ENCODE assay signal across 29 cellular contexts in genomic region chr16:5512037-5512436, GRCh38.
"Had no signal": no experiment of that assay in that cellular context is flagged by ENCODE, and none has a peak within 500 bp of the region (broad histone marks: within the 10 kb centered on the region; RNA-seq: fewer than 3 reads in every experiment).

No MANE protein-coding gene starts in this region.

- DNase-seq: activated CD4-positive, alpha-beta T cell treated with anti-CD3 and anti-CD28 coated beads for 1 hour; activated CD4-positive, alpha-beta T cell treated with anti-CD3 and anti-CD28 coated beads for 4 hours; activated CD4-positive, alpha-beta T cell treated with anti-CD3 and anti-CD28 coated beads, Interleukin-2, amount 10 ng/mL, durations not matched to agents 7 days and 5 days; activated CD4-positive, alpha-beta T cell treated with anti-CD3 and anti-CD28 coated beads, Interleukin-2, amount 50 U/mL, for 4 hours; activated CD8-positive, alpha-beta memory T cell treated with anti-CD3 and anti-CD28 coated beads for 24 hours; activated CD8-positive, alpha-beta T cell treated with anti-CD3 and anti-CD28 coated beads for 36 hours; activated effector memory CD4-positive, alpha-beta T cell treated with Interleukin-2 at 50 U/mL for 16 hours; activated naive CD4-positive, alpha-beta T cell treated with anti-CD3 and anti-CD28 coated beads for 36 hours; activated naive CD8-positive, alpha-beta T cell treated with anti-CD3 and anti-CD28 coated beads for 36 hours; activated naive CD8-positive, alpha-beta T cell treated with anti-CD3 and anti-CD28 coated beads, Interleukin-2, amount 50 U/mL, for 24 hours; activated T-cell treated with anti-CD3 and anti-CD28 coated beads, Interleukin-2, amount 50 U/mL, for 4 hours; adrenal gland; amygdala; aorta; body of pancreas; caudate nucleus; cortex of kidney; dermis blood vessel endothelial cell; effector CD4-positive, alpha-beta T cell; effector memory CD8-positive, alpha-beta T cell; erythroblast; foreskin keratinocyte; gastrocnemius medialis; glutamatergic neuron; heart left ventricle; T-helper 2 cell had no signal

- H3K4me3 Mint-ChIP-seq: activated CD4-positive, alpha-beta T cell treated with anti-CD3 and anti-CD28 coated beads, Interleukin-2, amount 10 ng/mL, durations not matched to agents 7 days and 5 days; activated CD8-positive, alpha-beta T cell treated with anti-CD3 and anti-CD28 coated beads for 36 hours; activated naive CD4-positive, alpha-beta T cell treated with anti-CD3 and anti-CD28 coated beads for 36 hours; activated naive CD4-positive, alpha-beta T cell treated with anti-CD3 and anti-CD28 coated beads, Interleukin-2, amount 50 U/mL, for 24 hours; activated naive CD8-positive, alpha-beta T cell treated with anti-CD3 and anti-CD28 coated beads for 36 hours; activated naive CD8-positive, alpha-beta T cell treated with anti-CD3 and anti-CD28 coated beads, Interleukin-2, amount 50 U/mL, for 24 hours; activated T-cell treated with anti-CD3 and anti-CD28 coated beads, Interleukin-2, amount 50 U/mL, for 4 hours; activated T-helper 17 cell treated with anti-CD3 and anti-CD28 coated beads, Interleukin-2, amount 50 U/mL, for 72 hours; effector memory CD8-positive, alpha-beta T cell; WTC11 had no signal

- H3K36me3 Mint-ChIP-seq: activated naive CD4-positive, alpha-beta T cell treated with anti-CD3 and anti-CD28 coated beads, Interleukin-2, amount 50 U/mL, for 24 hours; activated naive CD8-positive, alpha-beta T cell treated with anti-CD3 and anti-CD28 coated beads for 36 hours had no signal

- H3K4me1 Mint-ChIP-seq: activated CD4-positive, alpha-beta T cell treated with anti-CD3 and anti-CD28 coated beads, Interleukin-2, amount 10 ng/mL, durations not matched to agents 7 days and 5 days; activated naive CD4-positive, alpha-beta T cell treated with anti-CD3 and anti-CD28 coated beads, Interleukin-2, amount 50 U/mL, for 24 hours; activated naive CD8-positive, alpha-beta T cell treated with anti-CD3 and anti-CD28 coated beads for 36 hours; activated naive CD8-positive, alpha-beta T cell treated with anti-CD3 and anti-CD28 coated beads, Interleukin-2, amount 50 U/mL, for 24 hours; activated T-helper 17 cell treated with anti-CD3 and anti-CD28 coated beads, Interleukin-2, amount 50 U/mL, for 72 hours; WTC11 had no signal

- H3K27ac Mint-ChIP-seq: activated CD4-positive, alpha-beta T cell treated with anti-CD3 and anti-CD28 coated beads, Interleukin-2, amount 10 ng/mL, durations not matched to agents 7 days and 5 days; activated CD8-positive, alpha-beta T cell treated with anti-CD3 and anti-CD28 coated beads for 36 hours; activated naive CD4-positive, alpha-beta T cell treated with anti-CD3 and anti-CD28 coated beads for 36 hours; activated naive CD4-positive, alpha-beta T cell treated with anti-CD3 and anti-CD28 coated beads, Interleukin-2, amount 50 U/mL, for 24 hours; activated naive CD8-positive, alpha-beta T cell treated with anti-CD3 and anti-CD28 coated beads for 36 hours; activated naive CD8-positive, alpha-beta T cell treated with anti-CD3 and anti-CD28 coated beads, Interleukin-2, amount 50 U/mL, for 24 hours; activated T-helper 17 cell treated with anti-CD3 and anti-CD28 coated beads, Interleukin-2, amount 50 U/mL, for 72 hours; effector memory CD8-positive, alpha-beta T cell; WTC11 had no signal

- H3K27me3 Mint-ChIP-seq: activated CD4-positive, alpha-beta T cell treated with anti-CD3 and anti-CD28 coated beads, Interleukin-2, amount 10 ng/mL, durations not matched to agents 7 days and 5 days; activated naive CD4-positive, alpha-beta T cell treated with anti-CD3 and anti-CD28 coated beads, Interleukin-2, amount 50 U/mL, for 24 hours; activated naive CD8-positive, alpha-beta T cell treated with anti-CD3 and anti-CD28 coated beads, Interleukin-2, amount 50 U/mL, for 24 hours had no signal
